ENCODE assay signal across 8 cellular contexts in the genomic region with DNA sequence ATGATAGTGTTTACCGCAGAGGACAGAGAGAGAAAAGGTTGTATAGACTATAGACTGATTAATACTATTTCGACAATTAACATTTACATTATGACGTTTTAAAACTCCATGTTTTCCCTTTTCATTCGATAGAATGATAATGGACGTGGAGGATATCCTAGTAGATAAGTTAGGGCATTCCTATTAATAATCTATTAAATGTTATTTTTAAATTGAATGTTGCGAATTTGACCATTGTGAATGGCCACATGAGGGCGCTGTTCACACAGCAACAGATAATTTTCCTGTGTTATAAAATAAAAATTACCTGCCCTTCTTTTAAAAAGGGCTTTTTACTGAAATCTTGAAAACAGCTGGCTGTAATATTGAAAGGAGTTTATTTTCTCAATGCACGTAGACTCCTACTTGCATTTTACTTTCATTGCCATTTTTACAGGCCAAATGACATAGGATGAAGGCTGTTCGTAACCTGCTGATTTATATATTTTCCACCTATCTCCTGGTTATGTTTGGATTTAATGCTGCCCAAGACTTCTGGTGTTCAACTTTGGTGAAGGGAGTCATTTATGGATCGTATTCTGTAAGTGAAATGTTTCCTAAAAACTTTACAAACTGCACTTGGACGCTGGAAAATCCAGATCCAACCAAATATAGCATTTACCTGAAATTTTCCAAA. TPM values are rescaled to one million over a fixed set of nuclear protein-coding genes. Genes with fewer than 3 reads are reported as not detected.
DNase-seq lines count a peak whose midpoint lies in the region; ATAC-seq, FAIRE-seq and TF ChIP-seq lines count a peak whose summit lies in the region.

No MANE protein-coding gene starts in this region.

- POLR2A ChIA-PET in Panc1 (lab: Charles Lee) = no interaction called here

- no peak for ATAC-seq in Panc1
- ATAC-seq in GM19467 (IDR thresholded peaks at IDR 0.05; ENCODE audit: unreplicated experiment) = no peak
- no peak for ATAC-seq in HG02763 (IDR thresholded peaks at IDR 0.05; ENCODE audit: unreplicated experiment)

- FAIRE-seq in endometrium (lab: Jason Lieb, UNC) = peak; percentile 72

- H3K27me3 ChIP-seq in Panc1 (ENCODE audit: control insufficient read depth, insufficient read depth, low read length) (peaks cover 41% of the 10 kb centered on the region), neuron (ENCODE audit: insufficient read depth, low read length) (no peaks in the 10 kb centered on the region)

- CTCF ChIA-PET in Panc1 (lab: Charles Lee) = no interaction called here

- H2AFZ ChIP-seq in neuron (ENCODE audit: low read depth, low read length) = no peak overlapping the region

- TF ChIP-seq CTCF in AG09319 (IDR thresholded peaks at IDR 0.05; ENCODE audit: low read depth, low read length) (peak; percentile 63), GM12872 (IDR thresholded peaks at IDR 0.05; ENCODE audit: insufficient read depth, low read depth, low read length) (peak; percentile 55; the same call in 2 of the 3 replicates), Panc1 (IDR thresholded peaks at IDR 0.05) (peak; percentile 82; the same call in 1 of the 2 replicates)

- BruUV-seq in Panc1 (replicated peaks; lab: Mats Ljungman, UMichigan) = no TSS peak

- intact Hi-C loops in Panc1 (cut with micrococcal nuclease; ENCODE audit: unreplicated experiment) = loop anchor here (1.0 to 10.0 kb wide), 3 partner anchors 140 to 1714 kb away; no protein-coding TSS in a partner anchor

- H3K4me1 ChIP-seq in Panc1 (ENCODE audit: control insufficient read depth, insufficient read depth, low read length) (peaks cover 22% of the 10 kb centered on the region), neuron (ENCODE audit: insufficient read depth, low read length) (peaks cover 25% of the 10 kb centered on the region)

- in situ Hi-C loops in Panc1 (cut with HindIII; ENCODE audit: low pct_unique_long_range_greater_than_20kb, low sequenced_read_pairs) = no loop called here

- H3K9me3 ChIP-seq in Panc1 (ENCODE audit: control insufficient read depth, insufficient read depth, low read depth, low read length) (no peaks in the 10 kb centered on the region), neuron (ENCODE audit: low read length) (no peaks in the 10 kb centered on the region)

- H3K27ac ChIP-seq in Panc1 (ENCODE audit: low read length) = no peak overlapping the region

- H3K36me3 ChIP-seq in Panc1 (ENCODE audit: control insufficient read depth, insufficient read depth, low read length) (no peaks in the 10 kb centered on the region; the same call in 1 of the 2 replicates), neuron (ENCODE audit: insufficient read depth, low read length) (peaks cover 18% of the 10 kb centered on the region)

- DNase-seq in AG09319 (ENCODE audit: extremely low read depth, low read depth) (peak; percentile 14), Panc1 (ENCODE audit: low read depth, low spot score) (no peak), SKM-1 (lab: John Stamatoyannopoulos, UW; ENCODE audit: unreplicated experiment) (no peak)

- H3K4me3 ChIP-seq in Panc1 (ENCODE audit: low read depth in 2 of 2, low read length in 2 of 2) (no peak overlapping the region), neuron (ENCODE audit: low read length) (peak overlapping the region; percentile 60)

RNA-seq across cellular contexts. Expression of gene ADGRB3, which starts 3.3 kb away (rescaled TPM):
- total RNA-seq in Panc1 (2021; ENCODE audit: unreplicated experiment) = 0.10 TPM
- polyA plus RNA-seq in Panc1 (2012; ENCODE audit: insufficient read length) = not detected
